In genomic region chr2:100297511-100297910, GRCh38 we compare ENCODE assay signal across 7 cellular contexts. TPM values are rescaled to one million over a fixed set of nuclear protein-coding genes. Genes with fewer than 3 reads are reported as not detected.
"Had no signal": no experiment of that assay in that cellular context is flagged by ENCODE, and none has a peak within 500 bp of the region (broad histone marks: within the 10 kb centered on the region; RNA-seq: fewer than 3 reads in every experiment).

No MANE protein-coding gene starts in this region.

- H3K9me3 ChIP-seq: HAP-1 had no signal

- H3K9me3 Mint-ChIP-seq: HFFc6 had no signal

- DNase-seq: GOT3, H7, HFFc6, IMR-90 had no signal

- H3K4me3 ChIP-seq: HAP-1, K562 had no signal

- H3K4me3 Mint-ChIP-seq: HFFc6 had no signal

- ATAC-seq: HCT116, K562 had no signal

- H3K27ac Mint-ChIP-seq: HFFc6 had no signal

- H3K4me1 ChIP-seq: HAP-1 had no signal

RNA-seq across cellular contexts. Expression of gene LONRF2, which starts 24.8 kb away (rescaled TPM):
- total RNA-seq: H7, HFFc6 had no signal
